ENCODE assay signal across 1 cellular context in the genomic region with DNA sequence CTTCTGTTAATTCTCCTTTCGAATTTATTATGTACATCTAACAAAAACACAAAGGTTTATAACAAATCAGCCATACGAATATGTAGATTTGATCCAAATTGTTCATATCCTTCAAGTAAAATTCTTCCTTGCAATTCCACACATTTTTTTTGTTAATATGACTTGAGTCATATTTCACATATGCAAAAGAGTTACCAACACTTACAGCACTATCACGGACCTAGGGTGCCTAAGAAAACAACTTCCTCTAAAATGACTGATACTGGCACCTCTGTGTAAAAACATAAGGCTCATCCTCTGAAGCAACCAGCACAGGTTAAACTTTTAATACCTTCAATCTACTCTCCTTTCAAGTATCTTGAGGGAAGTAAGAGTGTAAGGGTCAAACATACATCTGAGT.
TF ChIP-seq lines count a peak whose summit lies in the region.

No MANE protein-coding gene starts in this region.

TF ChIP-seq in SK-N-SH, 30 proteins besides CTCF, POLR2A, EP300 and RAD21 (continued from another document):
- TF ChIP-seq, protein P1, sequence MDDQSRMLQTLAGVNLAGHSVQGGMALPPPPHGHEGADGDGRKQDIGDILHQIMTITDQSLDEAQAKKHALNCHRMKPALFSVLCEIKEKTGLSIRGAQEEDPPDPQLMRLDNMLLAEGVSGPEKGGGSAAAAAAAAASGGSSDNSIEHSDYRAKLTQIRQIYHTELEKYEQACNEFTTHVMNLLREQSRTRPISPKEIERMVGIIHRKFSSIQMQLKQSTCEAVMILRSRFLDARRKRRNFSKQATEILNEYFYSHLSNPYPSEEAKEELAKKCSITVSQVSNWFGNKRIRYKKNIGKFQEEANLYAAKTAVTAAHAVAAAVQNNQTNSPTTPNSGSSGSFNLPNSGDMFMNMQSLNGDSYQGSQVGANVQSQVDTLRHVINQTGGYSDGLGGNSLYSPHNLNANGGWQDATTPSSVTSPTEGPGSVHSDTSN (IDR thresholded peaks at IDR 0.05): no peak
- TF ChIP-seq RFX5 (IDR thresholded peaks at IDR 0.05; ENCODE audit: low read length) (no peak), TAF1 (IDR thresholded peaks at IDR 0.05; ENCODE audit: borderline replicate concordance, low read depth, low read length) (no peak), EZH2phosphoT487 (IDR thresholded peaks at IDR 0.05; ENCODE audit: borderline replicate concordance, low read depth) (no peak), CHD2 (IDR thresholded peaks at IDR 0.05; ENCODE audit: low read length, partially characterized antibody) (no peak), USF2 (IDR thresholded peaks at IDR 0.05; ENCODE audit: borderline replicate concordance, low read depth, low read length) (no peak), SMC3 (IDR thresholded peaks at IDR 0.05; ENCODE audit: low read depth, low read length) (no peak), JUND (IDR thresholded peaks at IDR 0.05) (no peak), TCF12 (IDR thresholded peaks at IDR 0.05) (no peak), ELF1 (IDR thresholded peaks at IDR 0.05) (no peak), TEAD4 (IDR thresholded peaks at IDR 0.05; ENCODE audit: borderline replicate concordance, insufficient read depth) (no peak), RCOR1 (IDR thresholded peaks at IDR 0.05; ENCODE audit: low read length) (no peak), NFIC (IDR thresholded peaks at IDR 0.05; ENCODE audit: borderline replicate concordance) (no peak), GATA2 (CRISPR knock-in tag; IDR thresholded peaks at IDR 0.05) (no peak), ZBTB33 (IDR thresholded peaks at IDR 0.05; ENCODE audit: borderline replicate concordance, low read depth) (no peak), NRF1 (IDR thresholded peaks at IDR 0.05; ENCODE audit: low read depth, low read length) (no peak)
